In genomic region chr4:156158747-156159146, GRCh38 we compare ENCODE assay signal across 14 cellular contexts.
DNase-seq lines count a peak whose midpoint lies in the region; ATAC-seq lines count a peak whose summit lies in the region.
"Had no signal": no experiment of that assay in that cellular context is flagged by ENCODE, and none has a peak within 500 bp of the region (broad histone marks: within the 10 kb centered on the region; RNA-seq: fewer than 3 reads in every experiment).

No MANE protein-coding gene starts in this region.

- ATAC-seq in GM18498 (IDR thresholded peaks at IDR 0.05; ENCODE audit: unreplicated experiment) (peak; percentile 92), GM19463 (IDR thresholded peaks at IDR 0.05; ENCODE audit: unreplicated experiment) (peak; percentile 77), HG02798 (IDR thresholded peaks at IDR 0.05; ENCODE audit: poor library complexity, unreplicated experiment) (peak; percentile 83), HG03520 (IDR thresholded peaks at IDR 0.05; ENCODE audit: unreplicated experiment) (peak; percentile 90)
- ATAC-seq: body of pancreas; mucosa of descending colon; stimulated activated naive CD8-positive, alpha-beta T cell treated with anti-CD3 and anti-CD28 coated beads, Interleukin-15, Interleukin-2, amounts not matched to agents 100 U/mL and 50 U/mL, for 24 hours had no signal

- DNase-seq in UCSD-AML1 (lab: John Stamatoyannopoulos, UW; ENCODE audit: unreplicated experiment) (no peak), NOMO-1 treated with dmso at 0.1 percent for 144 hours (lab: John Stamatoyannopoulos, UW; ENCODE audit: unreplicated experiment) (no peak), GOT3 (lab: John Stamatoyannopoulos, UW) (no peak)
- DNase-seq in activated CD8-positive, alpha-beta memory T cell treated with anti-CD3 and anti-CD28 coated beads, Interleukin-2, amount 50 U/mL, for 48 hours, result no peak
- DNase-seq: activated B cell treated with CpG ODN at 0.5 μM for 24 hours; activated naive CD4-positive, alpha-beta T cell treated with Interleukin-2 at 50 U/mL for 16 hours; body of pancreas; Calu3; mucosa of descending colon; stimulated activated naive CD8-positive, alpha-beta T cell treated with anti-CD3 and anti-CD28 coated beads, Interleukin-15, Interleukin-2, amounts not matched to agents 100 U/mL and 50 U/mL, for 24 hours had no signal
